In the genomic region with DNA sequence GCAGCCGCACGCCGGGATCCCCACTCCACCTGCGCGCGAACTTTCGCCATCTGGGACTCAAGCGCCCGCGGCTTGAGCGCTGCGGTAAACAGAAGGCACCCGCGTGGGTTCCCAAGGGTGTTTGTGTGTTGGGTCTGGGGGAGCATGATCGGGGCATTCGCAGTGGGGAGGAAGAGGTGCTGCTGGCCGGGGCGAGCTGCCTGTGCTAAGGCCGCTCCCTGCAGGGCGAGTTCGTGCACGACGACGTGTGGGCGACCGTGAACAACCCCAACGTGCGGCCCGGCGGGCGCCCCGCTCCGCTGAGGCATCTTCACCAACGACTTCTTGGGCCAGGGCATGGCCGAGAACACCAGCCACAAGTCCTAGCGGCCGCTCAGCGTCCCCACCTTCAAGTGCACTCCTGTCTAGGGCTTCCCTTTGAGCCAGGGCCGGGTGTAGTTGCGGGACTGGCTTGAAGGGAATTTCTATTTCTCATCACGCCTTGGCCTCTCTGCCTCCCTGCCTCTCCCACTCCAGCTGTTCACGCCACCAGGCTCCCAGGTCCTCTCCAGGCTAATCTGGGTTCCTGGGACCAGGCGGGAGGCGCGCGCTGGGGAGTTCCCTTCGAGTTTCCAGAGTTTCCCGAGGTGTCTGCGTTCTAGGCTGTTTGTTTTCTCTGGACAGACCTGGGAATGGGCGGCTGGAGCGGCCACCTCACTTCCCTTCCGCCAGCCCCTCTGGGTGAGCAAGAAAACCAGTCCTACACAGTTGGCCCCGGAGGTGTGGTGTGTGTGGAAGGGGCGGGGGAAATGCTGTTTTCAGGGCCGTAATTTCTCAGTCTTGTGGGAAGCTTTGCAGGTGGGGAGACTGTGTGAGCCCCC, we compare ENCODE assay signal across 13 cellular contexts.
DNase-seq lines count a peak whose midpoint lies in the region; ATAC-seq and TF ChIP-seq lines count a peak whose summit lies in the region.
"Had no signal": no experiment of that assay in that cellular context is flagged by ENCODE, and none has a peak within 500 bp of the region (broad histone marks: within the 10 kb centered on the region; RNA-seq: fewer than 3 reads in every experiment).

No MANE protein-coding gene starts in this region.

- H2BK12ac ChIP-seq in mesenchymal stem cell (ENCODE audit: low read length in 2 of 2), result no peak overlapping the region

- H3K4me3 ChIP-seq in ascending aorta (peak overlapping the region; percentile 45 to 67), esophagus squamous epithelium (peak overlapping the region; percentile 22 to 63 (median 40)), mesenchymal stem cell (ENCODE audit: insufficient read depth in 1 of 2, low read depth in 1 of 2, low read length in 2 of 2) (peak overlapping the region in 1 of 2 experiments; percentile 67), stomach smooth muscle (ENCODE audit: low read length in 2 of 2) (peak overlapping the region; percentile 54 to 72)
- H3K4me3 ChIP-seq: HAP-1 had no signal

- H3K23ac ChIP-seq in mesenchymal stem cell (ENCODE audit: low read length in 2 of 2), result no peak overlapping the region

- peak overlapping the region; percentile 36 for H4K8ac ChIP-seq in mesenchymal stem cell (ENCODE audit: low read length)

- H2AK5ac ChIP-seq in mesenchymal stem cell (ENCODE audit: low read length, severe bottlenecking), result no peak overlapping the region

- no peaks in the 10 kb centered on the region for H3K79me1 ChIP-seq in mesenchymal stem cell (replicated peaks; ENCODE audit: low read length, poor library complexity, severe bottlenecking)

- H3K14ac ChIP-seq in mesenchymal stem cell (ENCODE audit: low read length in 2 of 2), result peak overlapping the region in 1 of 2 experiments; percentile 66

- no peak for TF ChIP-seq POLR2A in esophagus squamous epithelium (IDR thresholded peaks at IDR 0.05)

- DNase-seq in ascending aorta (ENCODE audit: low spot score in 2 of 2) (no peak), esophagus squamous epithelium (lab: John Stamatoyannopoulos, UW) (no peak), mesenchymal stem cell (peak; percentile 6), NCI-H526 (lab: John Stamatoyannopoulos, UW) (no peak), 8988T (no peak), KBM-7 (no peak)
- DNase-seq: PC-3, small intestine, T-helper 9 cell had no signal

- H3K9ac ChIP-seq in mesenchymal stem cell (ENCODE audit: low read length) (no peak overlapping the region), stomach smooth muscle (ENCODE audit: low read length in 2 of 2) (no peak overlapping the region)
- H3K9ac ChIP-seq: KMS-11 had no signal

- H3K4me1 ChIP-seq in ascending aorta, result peaks cover 0 to 3% of the 10 kb centered on the region in 2 donors
- peaks cover 5 to 15% (median 6%) of the 10 kb centered on the region in 3 donors for H3K4me1 ChIP-seq in esophagus squamous epithelium
- H3K4me1 ChIP-seq in mesenchymal stem cell (ENCODE audit: control insufficient read depth, insufficient read depth, low read depth, low read length), result peaks cover 6% of the 10 kb centered on the region
- H3K4me1 ChIP-seq in stomach smooth muscle (ENCODE audit: control insufficient read depth, insufficient read depth, low read length), result peaks cover 11% of the 10 kb centered on the region

- in situ Hi-C loops in KBM-7 (cut with MboI; ENCODE audit: low pct_unique_long_range_greater_than_20kb, low sequenced_read_pairs), result no loop called here

- H2AFZ ChIP-seq in mesenchymal stem cell (ENCODE audit: low read depth, low read length), result peak overlapping the region; percentile 10

- H3K36me3 ChIP-seq in ascending aorta (no peaks in the 10 kb centered on the region), esophagus squamous epithelium (no peaks in the 10 kb centered on the region), mesenchymal stem cell (ENCODE audit: control insufficient read depth in 1 of 2, insufficient read depth in 2 of 2, low read depth in 1 of 2, low read length in 2 of 2) (no peaks in the 10 kb centered on the region), stomach smooth muscle (ENCODE audit: control insufficient read depth in 2 of 2, insufficient read depth in 2 of 2, low read length in 2 of 2) (no peaks in the 10 kb centered on the region)
- H3K36me3 ChIP-seq: HAP-1 had no signal

- H3K27me3 ChIP-seq in ascending aorta (no peaks in the 10 kb centered on the region), esophagus squamous epithelium (peaks cover 0 to 44% (median 0%) of the 10 kb centered on the region in 4 donors), mesenchymal stem cell (ENCODE audit: control insufficient read depth in 1 of 2, insufficient read depth in 1 of 2, low read length in 2 of 2) (peaks cover 17 to 69% of the 10 kb centered on the region in 2 experiments), stomach smooth muscle (ENCODE audit: control insufficient read depth in 1 of 2, insufficient read depth in 2 of 2, low read length in 2 of 2) (peaks cover 0 to 2% of the 10 kb centered on the region in 2 donors)

- H3K4me2 ChIP-seq in mesenchymal stem cell (ENCODE audit: low read length, poor library complexity, severe bottlenecking), result no peak overlapping the region
- H3K4me2 ChIP-seq: KMS-11 had no signal

- H2BK120ac ChIP-seq in mesenchymal stem cell (ENCODE audit: low read depth, low read length), result no peak overlapping the region

- peak overlapping the region in 1 of 2 experiments; percentile 22 for H3K4ac ChIP-seq in mesenchymal stem cell (ENCODE audit: low read depth in 1 of 2, low read length in 2 of 2)

- H3K9me3 ChIP-seq in ascending aorta, result no peaks in the 10 kb centered on the region
- no peaks in the 10 kb centered on the region for H3K9me3 ChIP-seq in esophagus squamous epithelium
- no peaks in the 10 kb centered on the region for H3K9me3 ChIP-seq in mesenchymal stem cell (ENCODE audit: control insufficient read depth, low read length)
- no peaks in the 10 kb centered on the region for H3K9me3 ChIP-seq in stomach smooth muscle (ENCODE audit: control insufficient read depth in 2 of 2, low read length in 2 of 2)
- H3K9me3 ChIP-seq: HAP-1 had no signal

- peak overlapping the region; percentile 33 for H2BK15ac ChIP-seq in mesenchymal stem cell (ENCODE audit: low read depth, poor library complexity, severe bottlenecking)

- 38 to 61% methylated on average over 8 to 20 of the region's 55 CpGs for WGBS in esophagus squamous epithelium, 2 donors
- 52% methylated on average over 40 of the region's 55 CpGs for WGBS in mesenchymal stem cell

- H3K27ac ChIP-seq in ascending aorta, result no peak overlapping the region
- no peak overlapping the region for H3K27ac ChIP-seq in esophagus squamous epithelium
- no peak overlapping the region for H3K27ac ChIP-seq in mesenchymal stem cell (ENCODE audit: low read length, poor library complexity, severe bottlenecking)
- H3K27ac ChIP-seq in stomach smooth muscle (ENCODE audit: low read length), result no peak overlapping the region
- H3K27ac ChIP-seq: KMS-11 had no signal

- no peak overlapping the region for H2BK5ac ChIP-seq in mesenchymal stem cell (ENCODE audit: low read depth, low read length, poor library complexity, severe bottlenecking)

- ATAC-seq in HG03354 (IDR thresholded peaks at IDR 0.05; ENCODE audit: poor library complexity, severe bottlenecking, unreplicated experiment), result no peak
- ATAC-seq: PC-3 had no signal

- TF ChIP-seq CTCF in ascending aorta (IDR thresholded peaks at IDR 0.05), result peak in 2 of 3 experiments; percentile 10 to 15
- TF ChIP-seq CTCF in esophagus squamous epithelium (IDR thresholded peaks at IDR 0.05), result no peak

- intact Hi-C loops in ascending aorta (cut with DNase I), result loop anchor here (5.0 kb wide), 1 partner anchor 649 kb away; no protein-coding TSS in a partner anchor
- intact Hi-C loops in esophagus squamous epithelium (cut with DNase I), result no loop called here

- no peak overlapping the region for H4K91ac ChIP-seq in mesenchymal stem cell (ENCODE audit: low read length)

- no peak overlapping the region for H3K18ac ChIP-seq in mesenchymal stem cell (ENCODE audit: low read depth in 1 of 2, low read length in 2 of 2)

Comparison
In these comparisons a context has a peak if more than half of its experiments do, and no peak if none do; other contexts are left out.
1. CTCF ChIP-seq: peak in ascending aorta (2 of 3); none in esophagus squamous epithelium (0 of 6).